ENCODE assay signal across 17 cellular contexts in genomic region chr7:152076940-152077933, GRCh38. TPM values are rescaled to one million over a fixed set of nuclear protein-coding genes. Genes with fewer than 3 reads are reported as not detected.
DNase-seq lines count a peak whose midpoint lies in the region; ATAC-seq, FAIRE-seq and TF ChIP-seq lines count a peak whose summit lies in the region.
"Had no signal": no experiment of that assay in that cellular context is flagged by ENCODE, and none has a peak within 500 bp of the region (broad histone marks: within the 10 kb centered on the region; RNA-seq: fewer than 3 reads in every experiment).

No MANE protein-coding gene starts in this region.

- H3K4me1 Mint-ChIP-seq in activated T-cell treated with anti-CD3 and anti-CD28 coated beads, Interleukin-2, amount 50 U/mL, for 24 hours (ENCODE audit: low read depth), result peaks cover 60% of the 10 kb centered on the region
- peaks cover 37% of the 10 kb centered on the region for H3K4me1 Mint-ChIP-seq in activated naive CD8-positive, alpha-beta T cell treated with anti-CD3 and anti-CD28 coated beads, Interleukin-2, amount 50 U/mL, for 24 hours

- DNase-seq in activated T-cell treated with anti-CD3 and anti-CD28 coated beads, Interleukin-2, amount 50 U/mL, for 24 hours, result no peak
- DNase-seq in activated T-cell treated with anti-CD3 and anti-CD28 coated beads for 4 hours (no peak), iris pigment epithelial cell (ENCODE audit: low read depth) (peak; percentile 41), stomach (no peak), superior temporal gyrus (ENCODE audit: extremely low spot score) (no peak), H54 (ENCODE audit: insufficient read length, low spot score) (no peak)
- DNase-seq in activated naive CD8-positive, alpha-beta T cell treated with anti-CD3 and anti-CD28 coated beads, Interleukin-2, amount 50 U/mL, for 24 hours, result no peak
- DNase-seq: effector CD4-positive, alpha-beta T cell; HCEC 1CT; kidney glomerular epithelial cell; stimulated activated naive CD8-positive, alpha-beta T cell treated with anti-CD3 and anti-CD28 coated beads, Interleukin-15, amount 100 ng/mL, for 72 hours had no signal

- H3K27ac ChIP-seq in stomach, result peak overlapping the region; percentile 27 to 78 (median 63)
- H3K27ac ChIP-seq: gastroesophageal sphincter had no signal

- no peaks in the 10 kb centered on the region for H3K27me3 ChIP-seq in stomach
- H3K27me3 ChIP-seq: gastroesophageal sphincter had no signal

- no peak for FAIRE-seq in H54 (lab: Jason Lieb, UNC)
- FAIRE-seq: A549 had no signal

- no peaks in the 10 kb centered on the region for H3K9me3 ChIP-seq in stomach
- H3K9me3 ChIP-seq: A549, gastroesophageal sphincter had no signal

- intact Hi-C loops in stomach (cut with DNase I; ENCODE audit: low total_unique reads), result no loop called here

- no peak for TF ChIP-seq EP300 in stomach (IDR thresholded peaks at IDR 0.05)

- TF ChIP-seq POLR2A in stomach (IDR thresholded peaks at IDR 0.05), result no peak
- no peak for TF ChIP-seq POLR2A in H54 (IDR thresholded peaks at IDR 0.05; ENCODE audit: low read depth, low read length)

- no peak overlapping the region for H3K4me3 ChIP-seq in stomach
- H3K4me3 ChIP-seq: A549, gastroesophageal sphincter had no signal

- no peaks in the 10 kb centered on the region for H3K36me3 ChIP-seq in stomach
- H3K36me3 ChIP-seq: gastroesophageal sphincter had no signal

- H3K36me3 Mint-ChIP-seq in activated T-cell treated with anti-CD3 and anti-CD28 coated beads, Interleukin-2, amount 50 U/mL, for 24 hours (ENCODE audit: low read depth), result peaks cover 12% of the 10 kb centered on the region
- H3K36me3 Mint-ChIP-seq in activated naive CD8-positive, alpha-beta T cell treated with anti-CD3 and anti-CD28 coated beads, Interleukin-2, amount 50 U/mL, for 24 hours (ENCODE audit: low read depth), result peaks cover 4% of the 10 kb centered on the region

- TF ChIP-seq CTCF in stomach (IDR thresholded peaks at IDR 0.05), result no peak

- H3K4me3 Mint-ChIP-seq in activated T-cell treated with anti-CD3 and anti-CD28 coated beads, Interleukin-2, amount 50 U/mL, for 24 hours, result no peak overlapping the region
- no peak overlapping the region for H3K4me3 Mint-ChIP-seq in activated naive CD8-positive, alpha-beta T cell treated with anti-CD3 and anti-CD28 coated beads, Interleukin-2, amount 50 U/mL, for 24 hours
- H3K4me3 Mint-ChIP-seq: activated CD4-positive, alpha-beta T cell treated with anti-CD3 and anti-CD28 coated beads, Interleukin-2, amount 10 ng/mL, durations not matched to agents 7 days and 5 days; stimulated activated naive CD8-positive, alpha-beta T cell treated with anti-CD3 and anti-CD28 coated beads, Interleukin-15, amount 100 ng/mL, for 72 hours; T-helper 1 cell treated with Interleukin-12 subunit alpha and Interleukin-12 subunit beta and Interleukin-4 antibody, amounts not matched to agents 30 μg/mL and 1 μg/mL, for 36 hours had no signal

- no peaks in the 10 kb centered on the region for H3K9me3 Mint-ChIP-seq in activated T-cell treated with anti-CD3 and anti-CD28 coated beads, Interleukin-2, amount 50 U/mL, for 24 hours
- H3K9me3 Mint-ChIP-seq in activated naive CD8-positive, alpha-beta T cell treated with anti-CD3 and anti-CD28 coated beads, Interleukin-2, amount 50 U/mL, for 24 hours, result no peaks in the 10 kb centered on the region
- H3K9me3 Mint-ChIP-seq: activated CD4-positive, alpha-beta T cell treated with anti-CD3 and anti-CD28 coated beads, Interleukin-2, amount 10 ng/mL, durations not matched to agents 7 days and 5 days; stimulated activated naive CD8-positive, alpha-beta T cell treated with anti-CD3 and anti-CD28 coated beads, Interleukin-15, amount 100 ng/mL, for 72 hours; T-helper 1 cell treated with Interleukin-12 subunit alpha and Interleukin-12 subunit beta and Interleukin-4 antibody, amounts not matched to agents 30 μg/mL and 1 μg/mL, for 36 hours had no signal

- WGBS in stomach, 5 donors, result 71 to 83% (median 81%) methylated on average over 8 of the region's 8 CpGs

- peak overlapping the region; percentile 45 for H3K27ac Mint-ChIP-seq in activated T-cell treated with anti-CD3 and anti-CD28 coated beads, Interleukin-2, amount 50 U/mL, for 24 hours
- H3K27ac Mint-ChIP-seq in activated naive CD8-positive, alpha-beta T cell treated with anti-CD3 and anti-CD28 coated beads, Interleukin-2, amount 50 U/mL, for 24 hours, result no peak overlapping the region
- H3K27ac Mint-ChIP-seq: activated CD4-positive, alpha-beta T cell treated with anti-CD3 and anti-CD28 coated beads, Interleukin-2, amount 10 ng/mL, durations not matched to agents 7 days and 5 days; T-helper 1 cell treated with Interleukin-12 subunit alpha and Interleukin-12 subunit beta and Interleukin-4 antibody, amounts not matched to agents 30 μg/mL and 1 μg/mL, for 36 hours had no signal

- ATAC-seq in activated naive CD8-positive, alpha-beta T cell treated with anti-CD3 and anti-CD28 coated beads, Interleukin-2, amount 50 U/mL, for 24 hours, result peak; percentile 54
- ATAC-seq in HG03460 (IDR thresholded peaks at IDR 0.05; ENCODE audit: unreplicated experiment), result no peak
- ATAC-seq: gastroesophageal sphincter had no signal

- H3K4me1 ChIP-seq in stomach, result peaks cover 14 to 73% (median 38%) of the 10 kb centered on the region in 4 donors

- H3K27me3 Mint-ChIP-seq in activated T-cell treated with anti-CD3 and anti-CD28 coated beads, Interleukin-2, amount 50 U/mL, for 24 hours, result no peaks in the 10 kb centered on the region
- no peaks in the 10 kb centered on the region for H3K27me3 Mint-ChIP-seq in activated naive CD8-positive, alpha-beta T cell treated with anti-CD3 and anti-CD28 coated beads, Interleukin-2, amount 50 U/mL, for 24 hours
- H3K27me3 Mint-ChIP-seq: activated CD4-positive, alpha-beta T cell treated with anti-CD3 and anti-CD28 coated beads, Interleukin-2, amount 10 ng/mL, durations not matched to agents 7 days and 5 days; stimulated activated naive CD8-positive, alpha-beta T cell treated with anti-CD3 and anti-CD28 coated beads, Interleukin-15, amount 100 ng/mL, for 72 hours had no signal

RNA-seq across cellular contexts. Expression of gene GALNT11, which starts 51.8 kb away (rescaled TPM):
- 100 to 1,000 TPM in 1 of 5 donors, 10 to 100 TPM in 4; 21.4 to 331 (median 36.5) TPM for total RNA-seq in stomach
- polyA plus RNA-seq in stomach, result 10 to 100 TPM; 13.6 to 16.6 (median 15.9) TPM
- total RNA-seq: OCI-LY7 had no signal
